ENCODE assay signal across 11 cellular contexts in genomic region chr1:27406354-27406665, GRCh38. TPM values are rescaled to one million over a fixed set of nuclear protein-coding genes. Genes with fewer than 3 reads are reported as not detected.
DNase-seq lines count a peak whose midpoint lies in the region; ATAC-seq, FAIRE-seq and TF ChIP-seq lines count a peak whose summit lies in the region.
"Had no signal": no experiment of that assay in that cellular context is flagged by ENCODE, and none has a peak within 500 bp of the region (broad histone marks: within the 10 kb centered on the region; RNA-seq: fewer than 3 reads in every experiment).

No MANE protein-coding gene starts in this region.

- no peaks in the 10 kb centered on the region for H3K36me3 Mint-ChIP-seq in T-helper 17 cell (ENCODE audit: low read depth)
- H3K36me3 Mint-ChIP-seq in activated CD4-positive, alpha-beta memory T cell treated with anti-CD3 and anti-CD28 coated beads, Interleukin-2, amount 10 ng/mL, durations not matched to agents 7 days and 5 days (ENCODE audit: low read depth) = peaks cover 40% of the 10 kb centered on the region

- no peak for FAIRE-seq in kidney (lab: Jason Lieb, UNC)

- intact Hi-C loops in kidney (cut with DNase I) = no loop called here
- intact Hi-C loops in spleen (cut with DNase I; ENCODE audit: low total_unique reads) = no loop called here

- H3K27ac ChIP-seq in HUES64 (ENCODE audit: low read depth, low read length) = peak overlapping the region; percentile 56
- H3K27ac ChIP-seq in kidney (ENCODE audit: low read depth in 2 of 2, low read length in 2 of 2) = peak overlapping the region; percentile 29 to 66
- peak overlapping the region in 6 of 8 donors; percentile 47 to 84 (median 78) for H3K27ac ChIP-seq in spleen

- peaks cover 36% of the 10 kb centered on the region for H3K4me1 ChIP-seq in HUES64 (ENCODE audit: insufficient read depth, low read length)
- H3K4me1 ChIP-seq in kidney (ENCODE audit: control insufficient read depth in 1 of 2, insufficient read depth in 1 of 2, low read depth in 1 of 2, low read length in 2 of 2) = peaks cover 6 to 19% of the 10 kb centered on the region in 2 donors
- peaks cover 31 to 69% (median 57%) of the 10 kb centered on the region in 6 donors for H3K4me1 ChIP-seq in spleen

- WGBS in HUES64 = 64% methylated on average over 4 of the region's 4 CpGs
- 68 to 87% (median 77%) methylated on average over 4 of the region's 4 CpGs for WGBS in spleen, 5 donors

- no peak for TF ChIP-seq POLR2A in spleen (IDR thresholded peaks at IDR 0.05)

- H3K9ac ChIP-seq in HUES64 (ENCODE audit: low read depth, low read length) (0 out of 2 replicates have a peak overlapping the region, but pooled peaks have one; percentile 13), kidney (ENCODE audit: low read length in 2 of 2) (peak overlapping the region in 1 of 2 donors; percentile 44)

- H3K27me3 ChIP-seq in HUES64 (ENCODE audit: insufficient read depth, low read length) (no peaks in the 10 kb centered on the region), spleen (replicated peaks in 1 of 7) (no peaks in the 10 kb centered on the region)

- POLR2A ChIA-PET in activated CD4-positive, alpha-beta memory T cell treated with anti-CD3 and anti-CD28 coated beads, Interleukin-2, amount 10 ng/mL, durations not matched to agents 7 days and 5 days (lab: Charles Lee) = no interaction called here

- no peaks in the 10 kb centered on the region for H3K9me3 Mint-ChIP-seq in activated CD4-positive, alpha-beta memory T cell treated with anti-CD3 and anti-CD28 coated beads, Interleukin-2, amount 10 ng/mL, durations not matched to agents 7 days and 5 days

- peaks cover 3% of the 10 kb centered on the region for H3K4me1 Mint-ChIP-seq in T-helper 17 cell
- peaks cover 3% of the 10 kb centered on the region for H3K4me1 Mint-ChIP-seq in activated CD4-positive, alpha-beta memory T cell treated with anti-CD3 and anti-CD28 coated beads, Interleukin-2, amount 10 ng/mL, durations not matched to agents 7 days and 5 days

- no peaks in the 10 kb centered on the region for H3K9me3 ChIP-seq in HUES64 (ENCODE audit: insufficient read depth, low read depth, low read length)
- no peaks in the 10 kb centered on the region for H3K9me3 ChIP-seq in T-helper 17 cell (ENCODE audit: control insufficient read depth, low read length, poor library complexity, severe bottlenecking)
- no peaks in the 10 kb centered on the region for H3K9me3 ChIP-seq in kidney (ENCODE audit: control insufficient read depth in 1 of 2, low read length in 2 of 2)
- no peaks in the 10 kb centered on the region for H3K9me3 ChIP-seq in spleen

- peaks cover 41% of the 10 kb centered on the region for H3K36me3 ChIP-seq in HUES64 (ENCODE audit: insufficient read depth, low read length)
- H3K36me3 ChIP-seq in kidney (ENCODE audit: control insufficient read depth in 1 of 2, insufficient read depth in 2 of 2, low read length in 2 of 2) = peaks cover 26 to 29% of the 10 kb centered on the region in 2 donors
- peaks cover 0 to 68% (median 45%) of the 10 kb centered on the region in 6 donors for H3K36me3 ChIP-seq in spleen

- CTCF ChIA-PET in activated CD4-positive, alpha-beta memory T cell treated with anti-CD3 and anti-CD28 coated beads, Interleukin-2, amount 10 ng/mL, durations not matched to agents 7 days and 5 days (lab: Charles Lee) = interaction anchor here (1.3 kb wide), 1 partner anchor 110 kb away, joined by 3 read pairs; no protein-coding TSS in a partner anchor

- no peak overlapping the region for H3K4me3 Mint-ChIP-seq in T-helper 17 cell
- H3K4me3 Mint-ChIP-seq in activated CD4-positive, alpha-beta memory T cell treated with anti-CD3 and anti-CD28 coated beads, Interleukin-2, amount 10 ng/mL, durations not matched to agents 7 days and 5 days = no peak overlapping the region

- H3K4me3 ChIP-seq in HUES64 (ENCODE audit: low read length) (no peak overlapping the region), kidney (ENCODE audit: low read length in 2 of 2) (no peak overlapping the region), spleen (no peak overlapping the region)

- H3K27ac Mint-ChIP-seq in T-helper 17 cell = peak overlapping the region; percentile 79
- no peak overlapping the region for H3K27ac Mint-ChIP-seq in activated CD4-positive, alpha-beta memory T cell treated with anti-CD3 and anti-CD28 coated beads, Interleukin-2, amount 10 ng/mL, durations not matched to agents 7 days and 5 days

- ATAC-seq in T-helper 17 cell (no peak), GM18858 (IDR thresholded peaks at IDR 0.05; ENCODE audit: unreplicated experiment) (no peak), HG02642 (IDR thresholded peaks at IDR 0.05; ENCODE audit: poor library complexity, unreplicated experiment) (no peak)

- DNase-seq in T-helper 17 cell (no peak), kidney (no peak), spleen (no peak), NCI-H748 (lab: John Stamatoyannopoulos, UW; ENCODE audit: unreplicated experiment) (no peak)
- DNase-seq in activated CD4-positive, alpha-beta memory T cell treated with anti-CD3 and anti-CD28 coated beads, Interleukin-2, amount 10 ng/mL, durations not matched to agents 7 days and 5 days = no peak

- TF ChIP-seq CTCF in kidney (IDR thresholded peaks at IDR 0.05; ENCODE audit: borderline replicate concordance, extremely low read depth, insufficient read depth) (no peak), spleen (IDR thresholded peaks at IDR 0.05 in 8 of 11, conservative IDR thresholded peaks at IDR 0.05 in 3 of 11) (peak in 1 of 11 experiments; percentile 1)

- H3K27me3 Mint-ChIP-seq in T-helper 17 cell = no peaks in the 10 kb centered on the region
- no peaks in the 10 kb centered on the region for H3K27me3 Mint-ChIP-seq in activated CD4-positive, alpha-beta memory T cell treated with anti-CD3 and anti-CD28 coated beads, Interleukin-2, amount 10 ng/mL, durations not matched to agents 7 days and 5 days

RNA-seq across cellular contexts. Expression of gene GPR3, which starts 13.9 kb away (rescaled TPM):
- polyA plus RNA-seq in HUES64 (2013, experiment 1 of 2) = 7.0 TPM
- polyA plus RNA-seq in HUES64 (2013, experiment 2 of 2) = 9.2 TPM
- total RNA-seq in T-helper 17 cell (under 1 TPM in 1 of 2 donors, not detected in 1; 0.30 TPM), kidney (0.38 TPM), spleen (under 1 TPM in 3 of 7 donors, not detected in 4; 0.17 to 0.40 (median 0.28) TPM)
- polyA plus RNA-seq in kidney (ENCODE audit: insufficient read depth, low read depth, low replicate concordance) (0.77 TPM), spleen (under 1 TPM; 0.05 to 0.15 (median 0.10) TPM)
- total RNA-seq in activated CD4-positive, alpha-beta memory T cell treated with anti-CD3 and anti-CD28 coated beads, Interleukin-2, amount 10 ng/mL, durations not matched to agents 7 days and 5 days = under 1 TPM; 0.58 to 0.65 TPM

RNA-seq across cellular contexts. Expression of gene CD164L2, which starts 23.2 kb away (rescaled TPM):
- 0.55 TPM for polyA plus RNA-seq in HUES64 (2013, experiment 1 of 2)
- 0.63 TPM for polyA plus RNA-seq in HUES64 (2013, experiment 2 of 2)
- total RNA-seq in T-helper 17 cell = not detected
- 0.63 TPM for total RNA-seq in kidney
- polyA plus RNA-seq in kidney (ENCODE audit: insufficient read depth, low read depth, low replicate concordance) = 1.1 TPM
- not detected for total RNA-seq in spleen
- polyA plus RNA-seq in spleen = under 1 TPM in 1 of 3 donors, not detected in 2; 0.06 TPM
- not detected for total RNA-seq in activated CD4-positive, alpha-beta memory T cell treated with anti-CD3 and anti-CD28 coated beads, Interleukin-2, amount 10 ng/mL, durations not matched to agents 7 days and 5 days
- total RNA-seq: mesenteric fat pad, NCI-H460, subcutaneous adipose tissue had no signal

RNA-seq across cellular contexts. Expression of gene FCN3, which starts 31.7 kb away (rescaled TPM):
- polyA plus RNA-seq in HUES64 (2013, experiment 1 of 2) = not detected
- polyA plus RNA-seq in HUES64 (2013, experiment 2 of 2) = not detected
- total RNA-seq in T-helper 17 cell (not detected), kidney (7.9 TPM), spleen (10 to 100 TPM in 3 of 7 donors, 1 to 10 TPM in 4; 4.4 to 21.7 (median 7.7) TPM)
- polyA plus RNA-seq in kidney (ENCODE audit: insufficient read depth, low read depth, low replicate concordance) (240 TPM), spleen (10 to 100 TPM in 2 of 3 donors, 1 to 10 TPM in 1; 3.7 to 14.4 (median 11.7) TPM)
- total RNA-seq in activated CD4-positive, alpha-beta memory T cell treated with anti-CD3 and anti-CD28 coated beads, Interleukin-2, amount 10 ng/mL, durations not matched to agents 7 days and 5 days = not detected
- total RNA-seq: NCI-H460 had no signal

RNA-seq across cellular contexts. Expression of gene MAP3K6, which starts 39.5 kb away (rescaled TPM):
- polyA plus RNA-seq in HUES64 (2013, experiment 1 of 2) = 4.5 TPM
- polyA plus RNA-seq in HUES64 (2013, experiment 2 of 2) = 9.9 TPM
- 1 to 10 TPM; 3.3 to 4.9 TPM for total RNA-seq in T-helper 17 cell
- 86.7 TPM for total RNA-seq in kidney
- polyA plus RNA-seq in kidney (ENCODE audit: insufficient read depth, low read depth, low replicate concordance) = 59.7 TPM
- 10 to 100 TPM; 20.4 to 55.0 (median 38.0) TPM for total RNA-seq in spleen
- 10 to 100 TPM; 20.3 to 31.7 (median 29.6) TPM for polyA plus RNA-seq in spleen
- total RNA-seq in activated CD4-positive, alpha-beta memory T cell treated with anti-CD3 and anti-CD28 coated beads, Interleukin-2, amount 10 ng/mL, durations not matched to agents 7 days and 5 days = 10 to 100 TPM; 10.5 to 11.1 TPM
